Comparison of ENCODE assay signal across 8 cellular contexts in the genomic region with DNA sequence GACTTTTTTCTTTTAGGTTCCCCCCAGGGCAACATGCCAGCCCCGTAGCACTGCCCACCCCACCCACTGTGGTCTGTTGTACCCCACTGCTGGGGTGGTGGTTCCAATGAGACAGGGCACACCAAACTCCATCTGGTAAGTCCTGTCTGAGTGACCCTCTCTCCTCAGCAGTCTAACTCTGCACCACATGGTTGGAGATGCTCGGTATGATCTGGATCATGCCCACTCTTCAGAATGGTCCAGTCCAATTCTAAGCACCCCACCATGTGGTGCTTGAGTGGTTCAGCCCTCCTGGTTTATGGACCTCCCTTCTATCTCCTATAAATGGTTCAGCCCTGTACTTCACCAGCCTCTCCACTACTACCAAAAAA. TPM values are rescaled to one million over a fixed set of nuclear protein-coding genes. Genes with fewer than 3 reads are reported as not detected.
DNase-seq lines count a peak whose midpoint lies in the region; TF ChIP-seq lines count a peak whose summit lies in the region.

No MANE protein-coding gene starts in this region.

- no peaks in the 10 kb centered on the region for H3K27me3 ChIP-seq in MG63

- peak; percentile 25 for DNase-seq in NCI-H1694 treated with DMSO at 0.1 percent for 48 hours (lab: John Stamatoyannopoulos, UW)
- DNase-seq in NCI-H1694 (lab: John Stamatoyannopoulos, UW), result no peak
- DNase-seq in NCI-H526 (lab: John Stamatoyannopoulos, UW), result peak; percentile 40 to 41
- DNase-seq in coronary artery (ENCODE audit: low spot score), result peak; percentile 68
- no peak for DNase-seq in progenitor cell of endocrine pancreas (ENCODE audit: low spot score, unreplicated experiment)
- no peak for DNase-seq in effector CD8-positive, alpha-beta T cell (lab: John Stamatoyannopoulos, UW)
- no peak for DNase-seq in occipital lobe (lab: John Stamatoyannopoulos, UW)
- DNase-seq in MG63, result no peak

- peaks cover 10% of the 10 kb centered on the region for H3K36me3 ChIP-seq in MG63

- TF ChIP-seq CTCF in coronary artery (IDR thresholded peaks at IDR 0.05) (no peak), progenitor cell of endocrine pancreas (IDR thresholded peaks at IDR 0.05; ENCODE audit: unreplicated experiment) (no peak)

- H3K27me3 Mint-ChIP-seq in progenitor cell of endocrine pancreas, result no peaks in the 10 kb centered on the region

- H3K9me3 ChIP-seq in MG63, result no peaks in the 10 kb centered on the region

- H3K27ac Mint-ChIP-seq in progenitor cell of endocrine pancreas, result no peak overlapping the region

- no peaks in the 10 kb centered on the region for H3K9me3 Mint-ChIP-seq in progenitor cell of endocrine pancreas (ENCODE audit: low read depth)

- peaks cover 55% of the 10 kb centered on the region for H3K4me1 Mint-ChIP-seq in progenitor cell of endocrine pancreas (ENCODE audit: low read depth)

- H3K27ac ChIP-seq in coronary artery, result peak overlapping the region in 1 of 2 donors; percentile 8

- peak overlapping the region; percentile 82 for H3K4me3 Mint-ChIP-seq in progenitor cell of endocrine pancreas (ENCODE audit: low read depth)

- H3K36me3 Mint-ChIP-seq in progenitor cell of endocrine pancreas (ENCODE audit: insufficient read depth), result peaks cover 9% of the 10 kb centered on the region

- H3K4me3 ChIP-seq in coronary artery (no peak overlapping the region), MG63 (no peak overlapping the region)

RNA-seq across cellular contexts. Expression of gene KDM6B, which starts 5.9 kb away (rescaled TPM):
- total RNA-seq in progenitor cell of endocrine pancreas (110 and 117 TPM in 2 replicates), occipital lobe (16.4 TPM)
- total RNA-seq in MG63 (2014; rRNA removed; shearing (Covaris generic); ENCODE audit: low replicate concordance), result 0.07 and 0.20 TPM in 2 replicates

RNA-seq across cellular contexts. Expression of gene TMEM88, which starts 15.0 kb away (rescaled TPM):
- 11.3 and 15.8 TPM in 2 replicates for total RNA-seq in progenitor cell of endocrine pancreas
- total RNA-seq in occipital lobe, result 1.2 TPM
- not detected in 2 replicates for total RNA-seq in MG63 (2014; rRNA removed; shearing (Covaris generic); ENCODE audit: low replicate concordance)

RNA-seq across cellular contexts. Expression of gene NAA38, which starts 17.5 kb away (rescaled TPM):
- total RNA-seq in progenitor cell of endocrine pancreas, result 63.4 and 70.0 TPM in 2 replicates
- total RNA-seq in occipital lobe, result 20.1 TPM
- total RNA-seq in MG63 (2014; rRNA removed; shearing (Covaris generic); ENCODE audit: low replicate concordance), result 74.9 and 264 TPM in 2 replicates

RNA-seq across cellular contexts. Expression of gene CYB5D1, which starts 17.9 kb away (rescaled TPM):
- total RNA-seq in progenitor cell of endocrine pancreas (16.3 and 18.2 TPM in 2 replicates), occipital lobe (14.2 TPM)
- 18.2 and 38.2 TPM in 2 replicates for total RNA-seq in MG63 (2014; rRNA removed; shearing (Covaris generic); ENCODE audit: low replicate concordance)

RNA-seq across cellular contexts. Expression of gene CHD3, which starts 48.7 kb away (rescaled TPM):
- 112 and 119 TPM in 2 replicates for total RNA-seq in progenitor cell of endocrine pancreas
- total RNA-seq in occipital lobe, result 337 TPM
- total RNA-seq in MG63 (2014; rRNA removed; shearing (Covaris generic); ENCODE audit: low replicate concordance), result 49.6 and 51.1 TPM in 2 replicates

Comparison
In these comparisons a context has a peak if more than half of its experiments do, and no peak if none do; other contexts are left out.
1. DNase-seq: peak in NCI-H1694 treated with DMSO at 0.1 percent for 48 hours (single experiment), NCI-H526 (2 of 2) and coronary artery (single experiment); none in NCI-H1694 (single experiment), progenitor cell of endocrine pancreas (single experiment), effector CD8-positive, alpha-beta T cell (single experiment), occipital lobe (single experiment) and MG63 (single experiment).
2. RNA of gene KDM6B, which starts 5.9 kb away (total RNA-seq): 110 to 117 TPM in progenitor cell of endocrine pancreas and 16.4 TPM in occipital lobe (single experiment); 0.07 to 0.20 TPM in MG63; every median in the first group is over 10 times any median in the second.